In genomic region chr17:46027326-46028325, GRCh38 we compare ENCODE assay signal across 1 cellular context.
TF ChIP-seq lines count a peak whose summit lies in the region.

No MANE protein-coding gene starts in this region.

TF ChIP-seq in K562, 482 proteins besides CTCF, POLR2A, EP300 and RAD21 (continued from another document):
- TF ChIP-seq TAF9B (IDR thresholded peaks at IDR 0.05; ENCODE audit: partially characterized antibody) (no peak), TEAD2 (tag; IDR thresholded peaks at IDR 0.05) (no peak), ZNF263 (CRISPR knock-in tag; IDR thresholded peaks at IDR 0.05; ENCODE audit: borderline replicate concordance) (no peak), SMARCB1 (IDR thresholded peaks at IDR 0.05; ENCODE audit: insufficient read length, low read depth) (no peak), YBX1 (IDR thresholded peaks at IDR 0.05) (no peak), HNRNPL (IDR thresholded peaks at IDR 0.05; ENCODE audit: low read depth, low read length) (no peak), ZNF146 (CRISPR knock-in tag; IDR thresholded peaks at IDR 0.05; ENCODE audit: unreplicated experiment) (no peak), CSDE1 (IDR thresholded peaks at IDR 0.05) (no peak), ZNF408 (CRISPR knock-in tag; IDR thresholded peaks at IDR 0.05; ENCODE audit: low read depth) (no peak), U2AF1 (optimal IDR thresholded peaks at IDR 0.05; ENCODE audit: low read depth, low read length) (no peak), MYNN (IDR thresholded peaks at IDR 0.05) (no peak), MYNN (CRISPR knock-in tag; IDR thresholded peaks at IDR 0.05) (no peak)
